1 cellular context compared by ENCODE assay signal in the genomic region with DNA sequence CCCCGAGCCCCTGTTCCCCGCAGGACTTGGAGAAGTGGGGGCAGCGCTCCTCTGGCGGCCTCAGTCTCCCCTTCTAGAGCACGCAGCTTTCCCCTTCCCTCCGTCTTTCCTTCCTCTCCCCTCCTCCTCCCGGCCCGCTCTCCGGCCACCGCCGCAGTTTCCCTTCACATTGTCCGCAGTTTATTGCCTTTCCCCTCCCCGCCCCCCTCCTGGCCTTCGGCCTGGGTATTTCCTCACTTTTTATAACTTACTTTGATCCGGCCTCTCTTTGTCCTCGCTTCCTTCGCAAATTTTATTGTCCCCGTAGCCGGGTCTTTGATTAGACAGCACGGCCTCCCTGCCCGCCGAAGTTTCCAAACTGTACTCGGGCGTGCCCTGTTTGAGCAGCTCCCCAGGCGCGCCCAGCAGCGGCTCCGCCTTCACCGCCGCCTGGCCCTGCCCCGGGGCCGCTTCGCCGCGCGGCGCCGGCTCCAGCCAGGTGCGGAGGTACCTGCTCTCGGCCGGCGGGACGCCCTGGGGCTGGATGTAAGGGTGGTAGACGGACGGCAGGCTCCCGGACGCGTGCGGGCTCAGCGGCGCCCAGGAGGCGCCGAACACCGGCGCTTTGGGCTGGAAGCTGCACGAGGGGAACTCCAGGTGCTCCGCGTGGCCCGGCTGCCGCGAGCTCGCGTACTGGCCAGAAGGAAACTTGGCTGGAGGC.
A peak's percentile ranks its signal among the peaks of the same experiment; 100 is the strongest.
TF ChIP-seq lines count a peak whose summit lies in the region.

No MANE protein-coding gene starts in this region.

TF ChIP-seq in K562, 482 proteins besides CTCF, POLR2A, EP300 and RAD21 (continued from another document):
- TF ChIP-seq, protein P1, sequence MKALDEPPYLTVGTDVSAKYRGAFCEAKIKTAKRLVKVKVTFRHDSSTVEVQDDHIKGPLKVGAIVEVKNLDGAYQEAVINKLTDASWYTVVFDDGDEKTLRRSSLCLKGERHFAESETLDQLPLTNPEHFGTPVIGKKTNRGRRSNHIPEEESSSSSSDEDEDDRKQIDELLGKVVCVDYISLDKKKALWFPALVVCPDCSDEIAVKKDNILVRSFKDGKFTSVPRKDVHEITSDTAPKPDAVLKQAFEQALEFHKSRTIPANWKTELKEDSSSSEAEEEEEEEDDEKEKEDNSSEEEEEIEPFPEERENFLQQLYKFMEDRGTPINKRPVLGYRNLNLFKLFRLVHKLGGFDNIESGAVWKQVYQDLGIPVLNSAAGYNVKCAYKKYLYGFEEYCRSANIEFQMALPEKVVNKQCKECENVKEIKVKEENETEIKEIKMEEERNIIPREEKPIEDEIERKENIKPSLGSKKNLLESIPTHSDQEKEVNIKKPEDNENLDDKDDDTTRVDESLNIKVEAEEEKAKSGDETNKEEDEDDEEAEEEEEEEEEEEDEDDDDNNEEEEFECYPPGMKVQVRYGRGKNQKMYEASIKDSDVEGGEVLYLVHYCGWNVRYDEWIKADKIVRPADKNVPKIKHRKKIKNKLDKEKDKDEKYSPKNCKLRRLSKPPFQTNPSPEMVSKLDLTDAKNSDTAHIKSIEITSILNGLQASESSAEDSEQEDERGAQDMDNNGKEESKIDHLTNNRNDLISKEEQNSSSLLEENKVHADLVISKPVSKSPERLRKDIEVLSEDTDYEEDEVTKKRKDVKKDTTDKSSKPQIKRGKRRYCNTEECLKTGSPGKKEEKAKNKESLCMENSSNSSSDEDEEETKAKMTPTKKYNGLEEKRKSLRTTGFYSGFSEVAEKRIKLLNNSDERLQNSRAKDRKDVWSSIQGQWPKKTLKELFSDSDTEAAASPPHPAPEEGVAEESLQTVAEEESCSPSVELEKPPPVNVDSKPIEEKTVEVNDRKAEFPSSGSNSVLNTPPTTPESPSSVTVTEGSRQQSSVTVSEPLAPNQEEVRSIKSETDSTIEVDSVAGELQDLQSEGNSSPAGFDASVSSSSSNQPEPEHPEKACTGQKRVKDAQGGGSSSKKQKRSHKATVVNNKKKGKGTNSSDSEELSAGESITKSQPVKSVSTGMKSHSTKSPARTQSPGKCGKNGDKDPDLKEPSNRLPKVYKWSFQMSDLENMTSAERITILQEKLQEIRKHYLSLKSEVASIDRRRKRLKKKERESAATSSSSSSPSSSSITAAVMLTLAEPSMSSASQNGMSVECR (CRISPR knock-in tag; IDR thresholded peaks at IDR 0.05) = peak; percentile 25; the same call in 1 of the 2 replicates
- TF ChIP-seq, protein P2, sequence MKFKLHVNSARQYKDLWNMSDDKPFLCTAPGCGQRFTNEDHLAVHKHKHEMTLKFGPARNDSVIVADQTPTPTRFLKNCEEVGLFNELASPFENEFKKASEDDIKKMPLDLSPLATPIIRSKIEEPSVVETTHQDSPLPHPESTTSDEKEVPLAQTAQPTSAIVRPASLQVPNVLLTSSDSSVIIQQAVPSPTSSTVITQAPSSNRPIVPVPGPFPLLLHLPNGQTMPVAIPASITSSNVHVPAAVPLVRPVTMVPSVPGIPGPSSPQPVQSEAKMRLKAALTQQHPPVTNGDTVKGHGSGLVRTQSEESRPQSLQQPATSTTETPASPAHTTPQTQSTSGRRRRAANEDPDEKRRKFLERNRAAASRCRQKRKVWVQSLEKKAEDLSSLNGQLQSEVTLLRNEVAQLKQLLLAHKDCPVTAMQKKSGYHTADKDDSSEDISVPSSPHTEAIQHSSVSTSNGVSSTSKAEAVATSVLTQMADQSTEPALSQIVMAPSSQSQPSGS (CRISPR knock-in tag; IDR thresholded peaks at IDR 0.05) = no peak
- TF ChIP-seq PTBP1 (IDR thresholded peaks at IDR 0.05; ENCODE audit: low read depth, low read length) (peak; percentile 15; the same call in 1 of the 2 replicates), SETDB1 (IDR thresholded peaks at IDR 0.05; ENCODE audit: low read length) (no peak), BRD4 (IDR thresholded peaks at IDR 0.05) (peak; percentile 93; the same call in 1 of the 2 replicates), EP400 (IDR thresholded peaks at IDR 0.05) (0 out of 2 replicates have a peak, but pooled peaks have one; percentile 49), ZFP1 (CRISPR knock-in tag; IDR thresholded peaks at IDR 0.05) (no peak), CBX5 (IDR thresholded peaks at IDR 0.05; ENCODE audit: borderline replicate concordance, low read depth) (no peak), ZNF561 (CRISPR knock-in tag; conservative IDR thresholded peaks at IDR 0.05) (no peak), SRF (CRISPR knock-in tag; IDR thresholded peaks at IDR 0.05) (0 out of 4 replicates have a peak, but pooled peaks of 1 of the 2 experiments have one; percentile 22), ZNF124 (CRISPR knock-in tag; IDR thresholded peaks at IDR 0.05) (no peak), ERF (CRISPR knock-in tag; IDR thresholded peaks at IDR 0.05) (no peak), KLF16 (IDR thresholded peaks at IDR 0.05) (no peak), HDAC1 (IDR thresholded peaks at IDR 0.05) (peak in 1 of 2 experiments; percentile 4; a peak in 1 of 4 replicates), SMAD1 (IDR thresholded peaks at IDR 0.05; ENCODE audit: low read depth, low read length, partially characterized antibody) (no peak), SP1 (CRISPR knock-in tag; IDR thresholded peaks at IDR 0.05) (no peak), KDM4B (IDR thresholded peaks at IDR 0.05; ENCODE audit: borderline replicate concordance in 2 of 2, low read depth in 1 of 2) (0 out of 4 replicates have a peak, but pooled peaks of 1 of the 2 experiments have one; percentile 7), RBBP5 (IDR thresholded peaks at IDR 0.05; ENCODE audit: borderline replicate concordance, insufficient read depth, low read length, poor library complexity, severe bottlenecking) (peak; percentile 21), CHD1 (IDR thresholded peaks at IDR 0.05; ENCODE audit: low read length) (peak; percentile 93), ETV5 (CRISPR knock-in tag; IDR thresholded peaks at IDR 0.05; ENCODE audit: low read depth) (0 out of 2 replicates have a peak, but pooled peaks have one; percentile 4), ZSCAN29 (IDR thresholded peaks at IDR 0.05) (no peak), PHF21A (IDR thresholded peaks at IDR 0.05; ENCODE audit: borderline replicate concordance, low read depth) (no peak)
- TF ChIP-seq, protein P3, sequence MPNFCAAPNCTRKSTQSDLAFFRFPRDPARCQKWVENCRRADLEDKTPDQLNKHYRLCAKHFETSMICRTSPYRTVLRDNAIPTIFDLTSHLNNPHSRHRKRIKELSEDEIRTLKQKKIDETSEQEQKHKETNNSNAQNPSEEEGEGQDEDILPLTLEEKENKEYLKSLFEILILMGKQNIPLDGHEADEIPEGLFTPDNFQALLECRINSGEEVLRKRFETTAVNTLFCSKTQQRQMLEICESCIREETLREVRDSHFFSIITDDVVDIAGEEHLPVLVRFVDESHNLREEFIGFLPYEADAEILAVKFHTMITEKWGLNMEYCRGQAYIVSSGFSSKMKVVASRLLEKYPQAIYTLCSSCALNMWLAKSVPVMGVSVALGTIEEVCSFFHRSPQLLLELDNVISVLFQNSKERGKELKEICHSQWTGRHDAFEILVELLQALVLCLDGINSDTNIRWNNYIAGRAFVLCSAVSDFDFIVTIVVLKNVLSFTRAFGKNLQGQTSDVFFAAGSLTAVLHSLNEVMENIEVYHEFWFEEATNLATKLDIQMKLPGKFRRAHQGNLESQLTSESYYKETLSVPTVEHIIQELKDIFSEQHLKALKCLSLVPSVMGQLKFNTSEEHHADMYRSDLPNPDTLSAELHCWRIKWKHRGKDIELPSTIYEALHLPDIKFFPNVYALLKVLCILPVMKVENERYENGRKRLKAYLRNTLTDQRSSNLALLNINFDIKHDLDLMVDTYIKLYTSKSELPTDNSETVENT (CRISPR knock-in tag; IDR thresholded peaks at IDR 0.05) = 0 out of 2 replicates have a peak, but pooled peaks have one; percentile 41
- TF ChIP-seq, protein P4, sequence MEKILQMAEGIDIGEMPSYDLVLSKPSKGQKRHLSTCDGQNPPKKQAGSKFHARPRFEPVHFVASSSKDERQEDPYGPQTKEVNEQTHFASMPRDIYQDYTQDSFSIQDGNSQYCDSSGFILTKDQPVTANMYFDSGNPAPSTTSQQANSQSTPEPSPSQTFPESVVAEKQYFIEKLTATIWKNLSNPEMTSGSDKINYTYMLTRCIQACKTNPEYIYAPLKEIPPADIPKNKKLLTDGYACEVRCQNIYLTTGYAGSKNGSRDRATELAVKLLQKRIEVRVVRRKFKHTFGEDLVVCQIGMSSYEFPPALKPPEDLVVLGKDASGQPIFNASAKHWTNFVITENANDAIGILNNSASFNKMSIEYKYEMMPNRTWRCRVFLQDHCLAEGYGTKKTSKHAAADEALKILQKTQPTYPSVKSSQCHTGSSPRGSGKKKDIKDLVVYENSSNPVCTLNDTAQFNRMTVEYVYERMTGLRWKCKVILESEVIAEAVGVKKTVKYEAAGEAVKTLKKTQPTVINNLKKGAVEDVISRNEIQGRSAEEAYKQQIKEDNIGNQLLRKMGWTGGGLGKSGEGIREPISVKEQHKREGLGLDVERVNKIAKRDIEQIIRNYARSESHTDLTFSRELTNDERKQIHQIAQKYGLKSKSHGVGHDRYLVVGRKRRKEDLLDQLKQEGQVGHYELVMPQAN (IDR thresholded peaks at IDR 0.05; ENCODE audit: borderline replicate concordance) = peak; percentile 36; the same call in 1 of the 2 replicates
- TF ChIP-seq, protein P5, sequence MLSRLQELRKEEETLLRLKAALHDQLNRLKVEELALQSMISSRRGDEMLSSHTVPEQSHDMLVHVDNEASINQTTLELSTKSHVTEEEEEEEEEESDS (CRISPR knock-in tag; IDR thresholded peaks at IDR 0.05) = no peak
- TF ChIP-seq, protein P6, sequence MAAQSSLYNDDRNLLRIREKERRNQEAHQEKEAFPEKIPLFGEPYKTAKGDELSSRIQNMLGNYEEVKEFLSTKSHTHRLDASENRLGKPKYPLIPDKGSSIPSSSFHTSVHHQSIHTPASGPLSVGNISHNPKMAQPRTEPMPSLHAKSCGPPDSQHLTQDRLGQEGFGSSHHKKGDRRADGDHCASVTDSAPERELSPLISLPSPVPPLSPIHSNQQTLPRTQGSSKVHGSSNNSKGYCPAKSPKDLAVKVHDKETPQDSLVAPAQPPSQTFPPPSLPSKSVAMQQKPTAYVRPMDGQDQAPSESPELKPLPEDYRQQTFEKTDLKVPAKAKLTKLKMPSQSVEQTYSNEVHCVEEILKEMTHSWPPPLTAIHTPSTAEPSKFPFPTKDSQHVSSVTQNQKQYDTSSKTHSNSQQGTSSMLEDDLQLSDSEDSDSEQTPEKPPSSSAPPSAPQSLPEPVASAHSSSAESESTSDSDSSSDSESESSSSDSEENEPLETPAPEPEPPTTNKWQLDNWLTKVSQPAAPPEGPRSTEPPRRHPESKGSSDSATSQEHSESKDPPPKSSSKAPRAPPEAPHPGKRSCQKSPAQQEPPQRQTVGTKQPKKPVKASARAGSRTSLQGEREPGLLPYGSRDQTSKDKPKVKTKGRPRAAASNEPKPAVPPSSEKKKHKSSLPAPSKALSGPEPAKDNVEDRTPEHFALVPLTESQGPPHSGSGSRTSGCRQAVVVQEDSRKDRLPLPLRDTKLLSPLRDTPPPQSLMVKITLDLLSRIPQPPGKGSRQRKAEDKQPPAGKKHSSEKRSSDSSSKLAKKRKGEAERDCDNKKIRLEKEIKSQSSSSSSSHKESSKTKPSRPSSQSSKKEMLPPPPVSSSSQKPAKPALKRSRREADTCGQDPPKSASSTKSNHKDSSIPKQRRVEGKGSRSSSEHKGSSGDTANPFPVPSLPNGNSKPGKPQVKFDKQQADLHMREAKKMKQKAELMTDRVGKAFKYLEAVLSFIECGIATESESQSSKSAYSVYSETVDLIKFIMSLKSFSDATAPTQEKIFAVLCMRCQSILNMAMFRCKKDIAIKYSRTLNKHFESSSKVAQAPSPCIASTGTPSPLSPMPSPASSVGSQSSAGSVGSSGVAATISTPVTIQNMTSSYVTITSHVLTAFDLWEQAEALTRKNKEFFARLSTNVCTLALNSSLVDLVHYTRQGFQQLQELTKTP (IDR thresholded peaks at IDR 0.05; ENCODE audit: low read depth in 1 of 2, partially characterized antibody in 2 of 2) = peak in 1 of 2 experiments; percentile 47
TF ChIP-seq in K562: peak in this region for 77.
